Comparison of ENCODE assay signal across 28 cellular contexts in genomic region chr4:54418468-54418867, GRCh38.
"Had no signal": no experiment of that assay in that cellular context is flagged by ENCODE, and none has a peak within 500 bp of the region (broad histone marks: within the 10 kb centered on the region; RNA-seq: fewer than 3 reads in every experiment).

No MANE protein-coding gene starts in this region.

- H3K36me3 ChIP-seq: colonic mucosa, esophagus muscularis mucosa, esophagus squamous epithelium, gastrocnemius medialis, gastroesophageal sphincter, heart left ventricle, heart right ventricle had no signal

- H3K27ac ChIP-seq: colonic mucosa, coronary artery, dorsolateral prefrontal cortex, epithelial cell of prostate, esophagus muscularis mucosa, esophagus squamous epithelium, foreskin keratinocyte, gastrocnemius medialis, gastroesophageal sphincter, heart left ventricle, heart right ventricle had no signal

- ATAC-seq: effector memory CD8-positive, alpha-beta T cell; esophagus mucosa; foreskin keratinocyte; gastrocnemius medialis; gastroesophageal sphincter; heart left ventricle; heart right ventricle had no signal

- H3K9me3 ChIP-seq: colonic mucosa, esophagus muscularis mucosa, gastrocnemius medialis, gastroesophageal sphincter had no signal

- FAIRE-seq: colon, endometrium, endothelial cell of umbilical vein, frontal cortex had no signal

- H3K4me3 ChIP-seq: colonic mucosa, coronary artery, dorsolateral prefrontal cortex, esophagus muscularis mucosa, esophagus squamous epithelium, gastrocnemius medialis, gastroesophageal sphincter, heart left ventricle, heart right ventricle had no signal

- H3K27me3 ChIP-seq: colonic mucosa, esophagus muscularis mucosa, foreskin keratinocyte, gastrocnemius medialis, gastroesophageal sphincter, heart right ventricle had no signal

- H3K4me1 ChIP-seq: colonic mucosa, esophagus muscularis mucosa, esophagus squamous epithelium, foreskin keratinocyte, gastrocnemius medialis, gastroesophageal sphincter, heart left ventricle, heart right ventricle had no signal

- DNase-seq: colonic mucosa; cortex of kidney; dermis blood vessel endothelial cell; dorsolateral prefrontal cortex; effector CD4-positive, alpha-beta T cell; effector CD8-positive, alpha-beta T cell; effector memory CD4-positive, alpha-beta T cell; effector memory CD8-positive, alpha-beta T cell; endodermal cell; erythroblast; esophagus squamous epithelium; foreskin fibroblast; foreskin keratinocyte; foreskin melanocyte; gastrocnemius medialis; glutamatergic neuron; head of caudate nucleus; heart left ventricle; heart right ventricle had no signal
